Comparison of ENCODE assay signal across 1 cellular context in genomic region chr4:145773581-145774234, GRCh38.
A peak's percentile ranks its signal among the peaks of the same experiment; 100 is the strongest.
TF ChIP-seq lines count a peak whose summit lies in the region.

No MANE protein-coding gene starts in this region.

TF ChIP-seq in GM12878, 131 proteins besides CTCF, POLR2A, EP300 and RAD21 (continued from another document):
- TF ChIP-seq ZNF592 (IDR thresholded peaks at IDR 0.05): no peak
- no peak for TF ChIP-seq SMARCA5 (IDR thresholded peaks at IDR 0.05)
- TF ChIP-seq LARP7 (IDR thresholded peaks at IDR 0.05): no peak
- TF ChIP-seq, protein P1, sequence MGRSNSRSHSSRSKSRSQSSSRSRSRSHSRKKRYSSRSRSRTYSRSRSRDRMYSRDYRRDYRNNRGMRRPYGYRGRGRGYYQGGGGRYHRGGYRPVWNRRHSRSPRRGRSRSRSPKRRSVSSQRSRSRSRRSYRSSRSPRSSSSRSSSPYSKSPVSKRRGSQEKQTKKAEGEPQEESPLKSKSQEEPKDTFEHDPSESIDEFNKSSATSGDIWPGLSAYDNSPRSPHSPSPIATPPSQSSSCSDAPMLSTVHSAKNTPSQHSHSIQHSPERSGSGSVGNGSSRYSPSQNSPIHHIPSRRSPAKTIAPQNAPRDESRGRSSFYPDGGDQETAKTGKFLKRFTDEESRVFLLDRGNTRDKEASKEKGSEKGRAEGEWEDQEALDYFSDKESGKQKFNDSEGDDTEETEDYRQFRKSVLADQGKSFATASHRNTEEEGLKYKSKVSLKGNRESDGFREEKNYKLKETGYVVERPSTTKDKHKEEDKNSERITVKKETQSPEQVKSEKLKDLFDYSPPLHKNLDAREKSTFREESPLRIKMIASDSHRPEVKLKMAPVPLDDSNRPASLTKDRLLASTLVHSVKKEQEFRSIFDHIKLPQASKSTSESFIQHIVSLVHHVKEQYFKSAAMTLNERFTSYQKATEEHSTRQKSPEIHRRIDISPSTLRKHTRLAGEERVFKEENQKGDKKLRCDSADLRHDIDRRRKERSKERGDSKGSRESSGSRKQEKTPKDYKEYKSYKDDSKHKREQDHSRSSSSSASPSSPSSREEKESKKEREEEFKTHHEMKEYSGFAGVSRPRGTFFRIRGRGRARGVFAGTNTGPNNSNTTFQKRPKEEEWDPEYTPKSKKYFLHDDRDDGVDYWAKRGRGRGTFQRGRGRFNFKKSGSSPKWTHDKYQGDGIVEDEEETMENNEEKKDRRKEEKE (IDR thresholded peaks at IDR 0.05): no peak
- TF ChIP-seq NR2C2 (IDR thresholded peaks at IDR 0.05; ENCODE audit: borderline replicate concordance, control insufficient read depth, insufficient read length, low read depth): no peak
- no peak for TF ChIP-seq BMI1 (IDR thresholded peaks at IDR 0.05; ENCODE audit: borderline replicate concordance)
- TF ChIP-seq NBN (IDR thresholded peaks at IDR 0.05): no peak
- TF ChIP-seq, protein P2, sequence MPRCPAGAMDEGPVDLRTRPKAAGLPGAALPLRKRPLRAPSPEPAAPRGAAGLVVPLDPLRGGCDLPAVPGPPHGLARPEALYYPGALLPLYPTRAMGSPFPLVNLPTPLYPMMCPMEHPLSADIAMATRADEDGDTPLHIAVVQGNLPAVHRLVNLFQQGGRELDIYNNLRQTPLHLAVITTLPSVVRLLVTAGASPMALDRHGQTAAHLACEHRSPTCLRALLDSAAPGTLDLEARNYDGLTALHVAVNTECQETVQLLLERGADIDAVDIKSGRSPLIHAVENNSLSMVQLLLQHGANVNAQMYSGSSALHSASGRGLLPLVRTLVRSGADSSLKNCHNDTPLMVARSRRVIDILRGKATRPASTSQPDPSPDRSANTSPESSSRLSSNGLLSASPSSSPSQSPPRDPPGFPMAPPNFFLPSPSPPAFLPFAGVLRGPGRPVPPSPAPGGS (IDR thresholded peaks at IDR 0.05; ENCODE audit: borderline replicate concordance, insufficient read depth, low read depth, low read length, poor library complexity, severe bottlenecking): peak; percentile 27
- TF ChIP-seq IRF4 (IDR thresholded peaks at IDR 0.05; ENCODE audit: low read depth, low read length): peak; percentile 41; the same call in 1 of the 2 replicates
- TF ChIP-seq EED (IDR thresholded peaks at IDR 0.05; ENCODE audit: low read depth): peak; percentile 61
- TF ChIP-seq CBX5 (IDR thresholded peaks at IDR 0.05; ENCODE audit: low read depth): 0 out of 2 replicates have a peak, but pooled peaks have one; percentile 29
- TF ChIP-seq JUND (IDR thresholded peaks at IDR 0.05; ENCODE audit: low read depth, low read length): no peak
- TF ChIP-seq NFXL1 (IDR thresholded peaks at IDR 0.05; ENCODE audit: borderline replicate concordance): no peak
- TF ChIP-seq ZSCAN29 (IDR thresholded peaks at IDR 0.05): no peak
- TF ChIP-seq SREBF1 (IDR thresholded peaks at IDR 0.05; ENCODE audit: low read length): no peak
- no peak for TF ChIP-seq ZBTB11 (CRISPR knock-in tag; IDR thresholded peaks at IDR 0.05)
- TF ChIP-seq, protein P3, sequence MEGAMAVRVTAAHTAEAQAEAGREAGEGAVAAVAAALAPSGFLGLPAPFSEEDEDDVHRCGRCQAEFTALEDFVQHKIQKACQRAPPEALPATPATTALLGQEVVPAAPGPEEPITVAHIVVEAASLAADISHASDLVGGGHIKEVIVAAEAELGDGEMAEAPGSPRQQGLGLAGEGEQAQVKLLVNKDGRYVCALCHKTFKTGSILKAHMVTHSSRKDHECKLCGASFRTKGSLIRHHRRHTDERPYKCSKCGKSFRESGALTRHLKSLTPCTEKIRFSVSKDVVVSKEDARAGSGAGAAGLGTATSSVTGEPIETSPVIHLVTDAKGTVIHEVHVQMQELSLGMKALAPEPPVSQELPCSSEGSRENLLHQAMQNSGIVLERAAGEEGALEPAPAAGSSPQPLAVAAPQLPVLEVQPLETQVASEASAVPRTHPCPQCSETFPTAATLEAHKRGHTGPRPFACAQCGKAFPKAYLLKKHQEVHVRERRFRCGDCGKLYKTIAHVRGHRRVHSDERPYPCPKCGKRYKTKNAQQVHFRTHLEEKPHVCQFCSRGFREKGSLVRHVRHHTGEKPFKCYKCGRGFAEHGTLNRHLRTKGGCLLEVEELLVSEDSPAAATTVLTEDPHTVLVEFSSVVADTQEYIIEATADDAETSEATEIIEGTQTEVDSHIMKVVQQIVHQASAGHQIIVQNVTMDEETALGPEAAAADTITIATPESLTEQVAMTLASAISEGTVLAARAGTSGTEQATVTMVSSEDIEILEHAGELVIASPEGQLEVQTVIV (IDR thresholded peaks at IDR 0.05; ENCODE audit: borderline replicate concordance, partially characterized antibody): no peak
- no peak for TF ChIP-seq YY1 (IDR thresholded peaks at IDR 0.05; ENCODE audit: low read depth, low read length)
- no peak for TF ChIP-seq ZBTB4 (CRISPR knock-in tag; IDR thresholded peaks at IDR 0.05)
- TF ChIP-seq, protein P4, sequence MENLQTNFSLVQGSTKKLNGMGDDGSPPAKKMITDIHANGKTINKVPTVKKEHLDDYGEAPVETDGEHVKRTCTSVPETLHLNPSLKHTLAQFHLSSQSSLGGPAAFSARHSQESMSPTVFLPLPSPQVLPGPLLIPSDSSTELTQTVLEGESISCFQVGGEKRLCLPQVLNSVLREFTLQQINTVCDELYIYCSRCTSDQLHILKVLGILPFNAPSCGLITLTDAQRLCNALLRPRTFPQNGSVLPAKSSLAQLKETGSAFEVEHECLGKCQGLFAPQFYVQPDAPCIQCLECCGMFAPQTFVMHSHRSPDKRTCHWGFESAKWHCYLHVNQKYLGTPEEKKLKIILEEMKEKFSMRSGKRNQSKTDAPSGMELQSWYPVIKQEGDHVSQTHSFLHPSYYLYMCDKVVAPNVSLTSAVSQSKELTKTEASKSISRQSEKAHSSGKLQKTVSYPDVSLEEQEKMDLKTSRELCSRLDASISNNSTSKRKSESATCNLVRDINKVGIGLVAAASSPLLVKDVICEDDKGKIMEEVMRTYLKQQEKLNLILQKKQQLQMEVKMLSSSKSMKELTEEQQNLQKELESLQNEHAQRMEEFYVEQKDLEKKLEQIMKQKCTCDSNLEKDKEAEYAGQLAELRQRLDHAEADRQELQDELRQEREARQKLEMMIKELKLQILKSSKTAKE (IDR thresholded peaks at IDR 0.05; ENCODE audit: low read depth, poor library complexity, severe bottlenecking): no peak
- no peak for TF ChIP-seq SUPT20H (IDR thresholded peaks at IDR 0.05; ENCODE audit: borderline replicate concordance, control insufficient read depth, low read depth, low read length)
- TF ChIP-seq BHLHE40 (IDR thresholded peaks at IDR 0.05; ENCODE audit: borderline replicate concordance in 1 of 2, low read depth in 2 of 2, low read length in 1 of 2): peak in 1 of 2 experiments; percentile 46; a peak in 2 of 4 replicates
- TF ChIP-seq SUZ12 (IDR thresholded peaks at IDR 0.05; ENCODE audit: unreplicated experiment): no peak
- 0 out of 2 replicates have a peak, but pooled peaks have one; percentile 26 for TF ChIP-seq JUNB (IDR thresholded peaks at IDR 0.05)
